Comparison of ENCODE assay signal across 11 cellular contexts in the genomic region with DNA sequence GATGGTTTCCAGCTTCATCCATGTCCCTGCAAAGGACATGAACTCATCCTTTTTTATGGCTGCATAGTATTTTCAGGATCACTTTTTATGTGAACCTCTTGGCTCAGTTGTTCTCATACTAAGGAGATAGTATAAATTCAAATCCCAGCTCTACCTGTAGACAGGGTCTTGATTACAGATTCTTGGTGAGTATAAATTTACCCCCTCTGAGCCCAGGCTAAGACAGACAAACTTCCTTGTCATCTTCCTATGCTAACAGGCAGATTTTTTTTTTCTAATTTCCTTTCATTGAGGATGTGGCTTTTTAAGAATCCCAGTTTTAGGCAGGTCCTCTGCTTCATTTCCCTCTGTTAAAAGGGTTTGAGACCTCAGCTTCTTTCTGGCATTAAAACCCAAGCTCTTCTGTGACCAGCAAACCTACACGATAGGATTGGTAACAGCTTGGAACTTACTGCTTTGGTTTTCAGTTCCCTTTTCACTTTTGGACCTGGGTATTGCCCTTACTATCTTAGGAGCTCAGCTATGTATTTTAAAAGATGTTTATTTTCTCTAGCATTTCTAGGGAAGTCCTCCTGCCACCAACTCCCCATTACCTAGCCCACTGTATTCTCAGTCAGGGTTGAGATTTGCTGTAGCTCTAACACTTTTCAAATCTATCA.
A peak's percentile ranks its signal among the peaks of the same experiment; 100 is the strongest.
DNase-seq lines count a peak whose midpoint lies in the region; ATAC-seq, FAIRE-seq and TF ChIP-seq lines count a peak whose summit lies in the region.
"Had no signal": no experiment of that assay in that cellular context is flagged by ENCODE, and none has a peak within 500 bp of the region (broad histone marks: within the 10 kb centered on the region; RNA-seq: fewer than 3 reads in every experiment).

No MANE protein-coding gene starts in this region.

- no peak for TF ChIP-seq CTCF in GM10248 (IDR thresholded peaks at IDR 0.05; ENCODE audit: control extremely low read depth, extremely low read depth, low read depth, missing control alignments)
- TF ChIP-seq CTCF in ovary (IDR thresholded peaks at IDR 0.05): no peak

- POLR2A ChIA-PET in GM10248 (lab: Yijun Ruan, JAX): no interaction called here

- H3K9me3 ChIP-seq in ovary: no peaks in the 10 kb centered on the region

- no peak for TF ChIP-seq POLR2A in ovary (IDR thresholded peaks at IDR 0.05)

- H3K36me3 ChIP-seq in ovary: no peaks in the 10 kb centered on the region

- in situ Hi-C loops in G401 (cut with HindIII; ENCODE audit: low sequenced_read_pairs): no loop called here

- CTCF ChIA-PET in GM10248 (lab: Yijun Ruan, JAX): interaction anchor here (1.1 to 1.3 kb wide), 4 partner anchors 9 to 424 kb away, joined by 3 to 4 read pairs (median 3); no protein-coding TSS in a partner anchor

- TF ChIP-seq EP300 in ovary (IDR thresholded peaks at IDR 0.05): no peak

- no peak overlapping the region for H3K4me3 ChIP-seq in ovary

- ATAC-seq in GM19328 (IDR thresholded peaks at IDR 0.05; ENCODE audit: unreplicated experiment) (peak; percentile 86), HG02623 (IDR thresholded peaks at IDR 0.05; ENCODE audit: unreplicated experiment) (peak; percentile 92), HG03460 (IDR thresholded peaks at IDR 0.05; ENCODE audit: unreplicated experiment) (peak; percentile 92), left cardiac atrium (no peak)

- intact Hi-C loops in ovary (cut with DNase I) (no loop called here), left cardiac atrium (cut with DNase I) (no loop called here)

- H3K27me3 ChIP-seq in ovary: no peaks in the 10 kb centered on the region

- no peak overlapping the region for H3K27ac ChIP-seq in ovary

- FAIRE-seq in frontal cortex (lab: Jason Lieb, UNC): no peak
- FAIRE-seq: endometrium had no signal

- DNase-seq in GM10248 (ENCODE audit: extremely low spot score) (peak; percentile 45), G401 (ENCODE audit: low spot score) (no peak), ovary (no peak), left cardiac atrium (no peak), frontal cortex (ENCODE audit: low spot score in 2 of 2) (no peak)
- DNase-seq: amygdala, NCI-H748 treated with DMSO at 0.1 percent for 48 hours had no signal

- no peaks in the 10 kb centered on the region for H3K4me1 ChIP-seq in ovary (ENCODE audit: insufficient read depth)

- 86 to 95% (median 87%) methylated on average over 1 of the region's 1 CpG for WGBS in ovary, 3 donors

Comparison
In these comparisons a context has a peak if more than half of its experiments do, and no peak if none do; other contexts are left out.
1. ATAC-seq: peak in GM19328 (single experiment), HG02623 (single experiment) and HG03460 (single experiment); none in left cardiac atrium (0 of 2).